Comparison of ENCODE assay signal across 17 cellular contexts in genomic region chr15:40190591-40190990, GRCh38. TPM values are rescaled to one million over a fixed set of nuclear protein-coding genes. Genes with fewer than 3 reads are reported as not detected.
DNase-seq lines count a peak whose midpoint lies in the region; ATAC-seq and TF ChIP-seq lines count a peak whose summit lies in the region.
"Had no signal": no experiment of that assay in that cellular context is flagged by ENCODE, and none has a peak within 500 bp of the region (broad histone marks: within the 10 kb centered on the region; RNA-seq: fewer than 3 reads in every experiment).

No MANE protein-coding gene starts in this region.

- H3K36me3 ChIP-seq in mammary epithelial cell (ENCODE audit: insufficient read depth, low read length) (peaks cover 17% of the 10 kb centered on the region), kidney epithelial cell (ENCODE audit: control insufficient read depth, insufficient read depth, low read length) (no peaks in the 10 kb centered on the region), adrenal gland (replicated peaks in 1 of 2) (no peaks in the 10 kb centered on the region)
- H3K36me3 ChIP-seq: uterus had no signal

- peaks cover 9% of the 10 kb centered on the region for H3K4me1 ChIP-seq in mammary epithelial cell (ENCODE audit: insufficient read depth, low read length)
- no peaks in the 10 kb centered on the region for H3K4me1 ChIP-seq in adrenal gland (replicated peaks in 1 of 2)
- H3K4me1 ChIP-seq: uterus had no signal

- dilution Hi-C loops in mammary epithelial cell (cut with HindIII; ENCODE audit: low sequenced_read_pairs): loop anchor here (25.0 kb wide), 1 partner anchor 403 kb away; the partner anchor contains the start of gene FSIP1

- no TSS peak for BruUV-seq in mammary epithelial cell (replicated peaks; lab: Mats Ljungman, UMichigan)

- DNase-seq in AG20443 (ENCODE audit: low spot score) (peak; percentile 38), M059J (ENCODE audit: low read depth) (peak; percentile 74), mammary epithelial cell (peak; percentile 67), kidney epithelial cell (ENCODE audit: low read depth) (peak; percentile 56), NCI-H2227 (lab: John Stamatoyannopoulos, UW; ENCODE audit: unreplicated experiment) (no peak), DMS 273 (lab: John Stamatoyannopoulos, UW; ENCODE audit: unreplicated experiment) (no peak), adrenal gland (no peak)
- DNase-seq: activated CD8-positive, alpha-beta memory T cell treated with anti-CD3 and anti-CD28 coated beads for 24 hours; activated naive CD4-positive, alpha-beta T cell treated with anti-CD3 and anti-CD28 coated beads, Interleukin-2, amount 10 ng/mL, durations not matched to agents 7 days and 5 days; cortex of kidney; NCI-H2227 treated with DMSO at 0.1 percent for 48 hours; stimulated activated CD8-positive, alpha-beta memory T cell treated with anti-CD3 and anti-CD28 coated beads, Interleukin-4, amount 100 ng/mL, for 48 hours; uterus had no signal

- H3K4me3 ChIP-seq in mammary epithelial cell (replicated peaks in 1 of 3; ENCODE audit: insufficient read depth in 1 of 3, low read depth in 2 of 3, low read length in 3 of 3) (no peak overlapping the region), kidney epithelial cell (ENCODE audit: low read depth, low read length) (no peak overlapping the region), adrenal gland (no peak overlapping the region)
- H3K4me3 ChIP-seq: BLaER1 treated with 17β-estradiol and CSF1 and Interleukin-3, amounts not matched to agents 10 nM and 100 nM; hepatocyte; uterus had no signal

- no peak overlapping the region for H3K4me2 ChIP-seq in mammary epithelial cell (ENCODE audit: insufficient read depth, low read depth, low read length)
- H3K4me2 ChIP-seq: hepatocyte had no signal

- H3K9me3 ChIP-seq in mammary epithelial cell (replicated peaks; ENCODE audit: insufficient read depth, low read length): no peaks in the 10 kb centered on the region
- no peaks in the 10 kb centered on the region for H3K9me3 ChIP-seq in adrenal gland (replicated peaks in 1 of 3)
- H3K9me3 ChIP-seq: BLaER1 treated with 17β-estradiol and CSF1 and Interleukin-3, amounts not matched to agents 10 nM and 100 nM; uterus had no signal

- WGBS in mammary epithelial cell (ENCODE audit: low coverage, missing lambda C conversion rate): 58% methylated on average over 6 of the region's 6 CpGs
- 77 to 82% (median 80%) methylated on average over 6 of the region's 6 CpGs for WGBS in adrenal gland, 4 donors

- in situ Hi-C loops in mammary epithelial cell (cut with MboI; ENCODE audit: low sequenced_read_pairs in 2 of 2): loop anchor here in 1 of 2 donors (10.0 kb wide), 1 partner anchor 146 kb away; no protein-coding TSS in a partner anchor

- no peaks in the 10 kb centered on the region for H4K20me1 ChIP-seq in mammary epithelial cell (ENCODE audit: insufficient read depth, low read length)

- H3K9ac ChIP-seq in mammary epithelial cell (ENCODE audit: insufficient read depth, low read length): no peak overlapping the region
- H3K9ac ChIP-seq: BLaER1 treated with 17β-estradiol and CSF1 and Interleukin-3, amounts not matched to agents 10 nM and 100 nM had no signal

- peaks cover 30% of the 10 kb centered on the region for H3K79me2 ChIP-seq in mammary epithelial cell (ENCODE audit: insufficient read depth, low read length)
- H3K79me2 ChIP-seq: hepatocyte had no signal

- ATAC-seq in GM18870 (IDR thresholded peaks at IDR 0.05; ENCODE audit: unreplicated experiment): no peak

- peak overlapping the region; percentile 29 for H3K27ac ChIP-seq in mammary epithelial cell (ENCODE audit: insufficient read depth, low read depth, low read length)
- H3K27ac ChIP-seq in adrenal gland: no peak overlapping the region
- H3K27ac ChIP-seq: BLaER1 treated with 17β-estradiol and CSF1 and Interleukin-3, amounts not matched to agents 10 nM and 100 nM; hepatocyte; uterus had no signal

- H3K27me3 ChIP-seq in mammary epithelial cell (ENCODE audit: insufficient read depth, low read length) (no peaks in the 10 kb centered on the region), kidney epithelial cell (ENCODE audit: control insufficient read depth, insufficient read depth, low read length) (no peaks in the 10 kb centered on the region), adrenal gland (no peaks in the 10 kb centered on the region)
- H3K27me3 ChIP-seq: BLaER1 treated with 17β-estradiol and CSF1 and Interleukin-3, amounts not matched to agents 10 nM and 100 nM; hepatocyte; uterus had no signal

- no peak for TF ChIP-seq POLR2A in adrenal gland (IDR thresholded peaks at IDR 0.05)

- TF ChIP-seq CTCF in mammary epithelial cell (conservative IDR thresholded peaks at IDR 0.05 in 1 of 2, IDR thresholded peaks at IDR 0.05 in 1 of 2; ENCODE audit: extremely low read depth in 1 of 2, insufficient read depth in 1 of 2, low read depth in 1 of 2, low read length in 2 of 2): no peak
- TF ChIP-seq CTCF in kidney epithelial cell (IDR thresholded peaks at IDR 0.05; ENCODE audit: insufficient read depth, low read length, poor library complexity, severe bottlenecking): no peak
- TF ChIP-seq CTCF in adrenal gland (IDR thresholded peaks at IDR 0.05): no peak

- H2AFZ ChIP-seq in mammary epithelial cell (ENCODE audit: low read depth, low read length): peak overlapping the region; percentile 26
- H2AFZ ChIP-seq: hepatocyte had no signal

- intact Hi-C loops in mammary epithelial cell (cut with micrococcal nuclease) (loop anchor here (2.0 to 5.0 kb wide), 2 partner anchors 88 to 146 kb away; no protein-coding TSS in a partner anchor), adrenal gland (cut with DNase I) (no loop called here)

- CTCF ChIA-PET in mammary epithelial cell (lab: Charles Lee; ENCODE audit: low non-redundant PET): no interaction called here

RNA-seq across cellular contexts. Expression of gene BUB1B, which starts 29.7 kb away (rescaled TPM):
- 47.1 and 54.0 TPM in 2 replicates for total RNA-seq in M059J (2014; rRNA removed; shearing (Covaris generic))
- total RNA-seq in mammary epithelial cell (10 to 100 TPM in 1 of 2 donors, 1 to 10 TPM in 1; 2.8 to 34.6 TPM), kidney epithelial cell (10.5 and 16.5 TPM in 2 replicates), adrenal gland (1 to 10 TPM; 1.1 to 3.5 (median 2.6) TPM)
- polyA plus RNA-seq in mammary epithelial cell (18.5 TPM), adrenal gland (1 to 10 TPM in 2 of 3 donors, under 1 TPM in 1; 0.81 to 2.9 (median 1.4) TPM)
- polyA minus RNA-seq in mammary epithelial cell: 90.2 TPM

RNA-seq across cellular contexts. Expression of gene PAK6, which starts 48.3 kb away (rescaled TPM):
- 9.8 and 13.0 TPM in 2 replicates for total RNA-seq in M059J (2014; rRNA removed; shearing (Covaris generic))
- 10 to 100 TPM; 13.7 to 33.8 TPM for total RNA-seq in mammary epithelial cell
- polyA plus RNA-seq in mammary epithelial cell: 24.6 TPM
- 11.1 TPM for polyA minus RNA-seq in mammary epithelial cell
- total RNA-seq in kidney epithelial cell: 15.3 and 17.7 TPM in 2 replicates
- 10 to 100 TPM in 6 of 8 donors, 1 to 10 TPM in 2; 5.8 to 31.0 (median 18.9) TPM for total RNA-seq in adrenal gland
- 10 to 100 TPM in 1 of 3 donors, 1 to 10 TPM in 2; 4.9 to 11.3 (median 6.0) TPM for polyA plus RNA-seq in adrenal gland
- total RNA-seq: osteocyte had no signal

Comparison
In these comparisons a context has a peak if more than half of its experiments do, and no peak if none do; other contexts are left out.
1. DNase-seq: peak in AG20443 (single experiment), M059J (single experiment), mammary epithelial cell (single experiment) and kidney epithelial cell (single experiment); none in NCI-H2227 (single experiment), DMS 273 (single experiment) and adrenal gland (0 of 7).